1 cellular context compared by ENCODE assay signal in the genomic region with DNA sequence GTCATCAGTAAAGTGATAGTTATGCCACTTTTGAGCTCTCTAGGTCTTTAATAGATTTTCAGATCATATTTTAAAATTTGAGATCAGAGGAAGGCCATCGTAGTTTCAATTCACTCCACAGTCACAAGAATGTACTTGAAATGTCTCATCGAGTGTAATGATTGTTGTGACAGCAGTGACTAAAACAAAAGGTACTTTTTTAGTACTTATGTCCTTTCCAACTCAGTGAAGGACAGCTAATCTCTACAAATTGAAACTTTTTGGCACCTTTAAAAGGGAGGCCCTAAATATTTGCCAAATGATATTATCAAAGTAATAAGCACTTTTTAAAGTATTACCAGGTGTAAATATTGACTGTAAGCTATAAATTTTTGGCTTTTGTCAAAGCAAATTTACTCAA.
TF ChIP-seq lines count a peak whose summit lies in the region.

No MANE protein-coding gene starts in this region.

TF ChIP-seq in SK-N-SH treated with all-trans-retinoic acid at 6 μM for 48 hours, 23 proteins besides CTCF, POLR2A, EP300 and RAD21 (continued from another document):
- no peak for TF ChIP-seq ZNF565 (CRISPR knock-in tag; conservative IDR thresholded peaks at IDR 0.05; ENCODE audit: low read depth)
TF ChIP-seq in SK-N-SH treated with all-trans-retinoic acid at 6 μM for 48 hours: peak in this region for 0.
